ENCODE assay signal across 3 cellular contexts in the genomic region with DNA sequence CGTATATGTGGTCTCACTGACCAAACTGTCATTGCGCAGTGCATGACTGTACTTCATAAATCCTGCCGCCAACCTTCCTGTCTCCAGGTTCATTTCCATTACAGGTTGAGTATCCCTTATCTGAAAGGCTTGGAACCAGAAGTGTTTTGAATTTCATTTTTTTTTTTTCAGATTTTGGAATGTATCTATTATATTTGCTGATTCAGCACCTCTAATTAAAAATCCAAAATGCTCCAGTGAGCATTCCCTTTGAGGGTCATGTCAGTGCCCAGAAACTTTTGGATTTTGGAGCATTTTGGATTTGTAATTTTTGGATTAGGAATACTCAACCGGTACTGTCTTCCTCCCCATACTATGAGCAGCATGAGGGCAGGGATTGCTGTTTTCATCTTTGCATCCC.
A peak's percentile ranks its signal among the peaks of the same experiment; 100 is the strongest.
TF ChIP-seq lines count a peak whose summit lies in the region.

No MANE protein-coding gene starts in this region.

TF ChIP-seq in HepG2, 621 proteins besides CTCF, POLR2A, EP300 and RAD21:
- TF ChIP-seq MAFF (IDR thresholded peaks at IDR 0.05; ENCODE audit: low read depth, low read length) (peak; percentile 94), MAFK (conservative IDR thresholded peaks at IDR 0.05 in 1 of 2, IDR thresholded peaks at IDR 0.05 in 1 of 2; ENCODE audit: low read length in 2 of 2) (peak; percentile 89 to 96), CREB1 (IDR thresholded peaks at IDR 0.05) (no peak), CREB1 (CRISPR knock-in tag; IDR thresholded peaks at IDR 0.05) (no peak)

TF ChIP-seq in IMR-90, 13 proteins besides CTCF, POLR2A, EP300 and RAD21:
- TF ChIP-seq RCOR1 (IDR thresholded peaks at IDR 0.05; ENCODE audit: insufficient replicate concordance, low read length), result no peak
- TF ChIP-seq BHLHE40 (IDR thresholded peaks at IDR 0.05; ENCODE audit: low read depth, low read length), result no peak
- TF ChIP-seq SMC3 (IDR thresholded peaks at IDR 0.05; ENCODE audit: low read depth, low read length), result no peak
- no peak for TF ChIP-seq MAZ (IDR thresholded peaks at IDR 0.05; ENCODE audit: borderline replicate concordance, low read depth, low read length)
- TF ChIP-seq CEBPB (IDR thresholded peaks at IDR 0.05; ENCODE audit: low read depth, low read length), result no peak
- peak; percentile 97 for TF ChIP-seq MAFK (IDR thresholded peaks at IDR 0.05; ENCODE audit: low read depth, low read length)
- TF ChIP-seq, protein P1, sequence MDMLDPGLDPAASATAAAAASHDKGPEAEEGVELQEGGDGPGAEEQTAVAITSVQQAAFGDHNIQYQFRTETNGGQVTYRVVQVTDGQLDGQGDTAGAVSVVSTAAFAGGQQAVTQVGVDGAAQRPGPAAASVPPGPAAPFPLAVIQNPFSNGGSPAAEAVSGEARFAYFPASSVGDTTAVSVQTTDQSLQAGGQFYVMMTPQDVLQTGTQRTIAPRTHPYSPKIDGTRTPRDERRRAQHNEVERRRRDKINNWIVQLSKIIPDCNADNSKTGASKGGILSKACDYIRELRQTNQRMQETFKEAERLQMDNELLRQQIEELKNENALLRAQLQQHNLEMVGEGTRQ (IDR thresholded peaks at IDR 0.05; ENCODE audit: low read depth, low read length), result no peak
TF ChIP-seq in IMR-90: peak in this region for 1.

TF ChIP-seq in H1, 55 proteins besides CTCF, POLR2A, EP300 and RAD21:
- no peak for TF ChIP-seq CTBP2 (IDR thresholded peaks at IDR 0.05; ENCODE audit: borderline replicate concordance, insufficient read depth, insufficient read length, low read length)
- peak; percentile 77; the same call in 1 of the 2 replicates for TF ChIP-seq MAFK (IDR thresholded peaks at IDR 0.05; ENCODE audit: low read depth, low read length)
TF ChIP-seq in H1: peak in this region for 1.
